In genomic region chr1:202235856-202236837, GRCh38 we compare ENCODE assay signal across 8 cellular contexts. TPM values are rescaled to one million over a fixed set of nuclear protein-coding genes. Genes with fewer than 3 reads are reported as not detected.
DNase-seq lines count a peak whose midpoint lies in the region; ATAC-seq, FAIRE-seq and TF ChIP-seq lines count a peak whose summit lies in the region.

No MANE protein-coding gene starts in this region.

- H3K4me1 ChIP-seq in A549 = peaks cover 29% of the 10 kb centered on the region
- H3K4me1 ChIP-seq in right atrium auricular region = peaks cover 0 to 2% of the 10 kb centered on the region in 2 donors

- no peak for TF ChIP-seq EP300 in A549 (IDR thresholded peaks at IDR 0.05)

- H3K9me3 ChIP-seq in A549 (no peaks in the 10 kb centered on the region), right atrium auricular region (no peaks in the 10 kb centered on the region)

- FAIRE-seq in A549 (lab: Jason Lieb, UNC) (peak; percentile 73), GM18507 (lab: Jason Lieb, UNC) (peak; percentile 84)

- no peaks in the 10 kb centered on the region for H3K27me3 ChIP-seq in right atrium auricular region

- H3K27ac ChIP-seq in A549 (peak overlapping the region; percentile 77 to 88), right atrium auricular region (no peak overlapping the region)

- WGBS in A549 (ENCODE audit: missing lambda C conversion rate) = 9% methylated on average over 16 of the region's 19 CpGs

- POLR2A ChIA-PET in A549 (lab: Yijun Ruan, JAX) = interaction anchor here (0.6 to 1.0 kb wide), 7 partner anchors 12 to 364 kb away, joined by 3 to 6 read pairs (median 3); no protein-coding TSS in a partner anchor

- H3K4me2 ChIP-seq in A549 = peak overlapping the region; percentile 76

- TF ChIP-seq POLR2A in A549 (IDR thresholded peaks at IDR 0.05; ENCODE audit: low read length) = no peak

- TF ChIP-seq RAD21 in A549 (conservative IDR thresholded peaks at IDR 0.05 in 1 of 2, IDR thresholded peaks at IDR 0.05 in 1 of 2) = peak; percentile 21 to 47; a peak in 3 of 5 replicates

- TF ChIP-seq CTCF in A549 (IDR thresholded peaks at IDR 0.05) (peak; percentile 68), right atrium auricular region (IDR thresholded peaks at IDR 0.05) (peak; percentile 78 to 81)

- CTCF ChIA-PET in A549 (lab: Yijun Ruan, JAX) = interaction anchor here (0.6 to 8.2 kb wide), 47 partner anchors 8 to 737 kb away, joined by 3 to 73 read pairs (median 5); partner anchors contain the start of gene LGR6

- peak; percentile 92 to 98 for DNase-seq in A549 (ENCODE audit: low read depth in 1 of 2, low spot score in 1 of 2)
- peak; percentile 58 for DNase-seq in GM18507 (ENCODE audit: extremely low spot score, insufficient read length, low read depth)
- DNase-seq in NAMALWA (ENCODE audit: low spot score) = peak; percentile 86
- peak; percentile 95 for DNase-seq in SW480 (ENCODE audit: low spot score)
- peak; percentile 28 for DNase-seq in activated naive CD8-positive, alpha-beta T cell treated with anti-CD3 and anti-CD28 coated beads, Interleukin-2, amount 50 U/mL, for 16 hours (ENCODE audit: low read depth, low spot score)
- DNase-seq in right atrium auricular region (ENCODE audit: low spot score) = no peak
- DNase-seq in skeletal muscle cell (ENCODE audit: low read depth) = peak; percentile 82

- ATAC-seq in A549 (peak; percentile 89 to 92), GM19467 (IDR thresholded peaks at IDR 0.05; ENCODE audit: unreplicated experiment) (no peak)

- peak overlapping the region; percentile 26 for H3K4me3 ChIP-seq in A549
- H3K4me3 ChIP-seq in right atrium auricular region = no peak overlapping the region
- H3K4me3 ChIP-seq in skeletal muscle cell (ENCODE audit: low read depth, low read length) = peak overlapping the region; percentile 9

- no peaks in the 10 kb centered on the region for H3K36me3 ChIP-seq in right atrium auricular region

TF ChIP-seq in A549, 52 proteins besides CTCF, POLR2A, EP300 and RAD21 (continues in another document):
- no peak for TF ChIP-seq ESRRA (IDR thresholded peaks at IDR 0.05; ENCODE audit: borderline replicate concordance, low read length)
- 0 out of 3 replicates have a peak, but pooled peaks have one; percentile 24 for TF ChIP-seq SMC3 (IDR thresholded peaks at IDR 0.05)
- TF ChIP-seq, protein P1, sequence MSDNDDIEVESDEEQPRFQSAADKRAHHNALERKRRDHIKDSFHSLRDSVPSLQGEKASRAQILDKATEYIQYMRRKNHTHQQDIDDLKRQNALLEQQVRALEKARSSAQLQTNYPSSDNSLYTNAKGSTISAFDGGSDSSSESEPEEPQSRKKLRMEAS (IDR thresholded peaks at IDR 0.05) = peak; percentile 56; the same call in 1 of the 2 replicates
- peak in 1 of 2 experiments; percentile 60; a peak in 2 of 4 replicates for TF ChIP-seq CEBPB (IDR thresholded peaks at IDR 0.05)
- TF ChIP-seq HEYL (CRISPR knock-in tag; IDR thresholded peaks at IDR 0.05) = no peak
- TF ChIP-seq TFCP2L1 (CRISPR knock-in tag; IDR thresholded peaks at IDR 0.05) = no peak
- no peak for TF ChIP-seq SREBF2 (IDR thresholded peaks at IDR 0.05)
- no peak for TF ChIP-seq KDM1A (IDR thresholded peaks at IDR 0.05; ENCODE audit: low read depth)
- TF ChIP-seq ZFP36 (IDR thresholded peaks at IDR 0.05; ENCODE audit: borderline replicate concordance, partially characterized antibody) = no peak
- no peak for TF ChIP-seq RNF2 (IDR thresholded peaks at IDR 0.05; ENCODE audit: borderline replicate concordance, low read depth)
- no peak for TF ChIP-seq ZSCAN20 (CRISPR knock-in tag; IDR thresholded peaks at IDR 0.05)
- no peak for TF ChIP-seq NPAS2 (CRISPR knock-in tag; IDR thresholded peaks at IDR 0.05; ENCODE audit: borderline replicate concordance)
- no peak for TF ChIP-seq HOXB5 (CRISPR knock-in tag; IDR thresholded peaks at IDR 0.05)
- no peak for TF ChIP-seq MAZ (IDR thresholded peaks at IDR 0.05; ENCODE audit: borderline replicate concordance, low read depth, low read length)
- TF ChIP-seq NFE2L2 (conservative IDR thresholded peaks at IDR 0.05; ENCODE audit: low read length) = no peak
- TF ChIP-seq ZC3H11A (IDR thresholded peaks at IDR 0.05) = no peak
- no peak for TF ChIP-seq HOXB13 (CRISPR knock-in tag; IDR thresholded peaks at IDR 0.05; ENCODE audit: low read depth)
- TF ChIP-seq GATA3 (IDR thresholded peaks at IDR 0.05; ENCODE audit: borderline replicate concordance) = peak; percentile 46; the same call in 1 of the 2 replicates
- no peak for TF ChIP-seq TP53 (CRISPR knock-in tag; IDR thresholded peaks at IDR 0.05)
- no peak for TF ChIP-seq MAFK (IDR thresholded peaks at IDR 0.05; ENCODE audit: partially characterized antibody)
- TF ChIP-seq BCL3 (IDR thresholded peaks at IDR 0.05) = no peak
- no peak for TF ChIP-seq POLR2AphosphoS2 (conservative IDR thresholded peaks at IDR 0.05; ENCODE audit: low read length)
- TF ChIP-seq E2F6 (IDR thresholded peaks at IDR 0.05; ENCODE audit: borderline replicate concordance, low read depth) = no peak
- TF ChIP-seq HMGXB4 (CRISPR knock-in tag; IDR thresholded peaks at IDR 0.05; ENCODE audit: borderline replicate concordance) = no peak
- TF ChIP-seq CBX2 (IDR thresholded peaks at IDR 0.05; ENCODE audit: borderline replicate concordance, low read depth) = no peak
- no peak for TF ChIP-seq CHD4 (IDR thresholded peaks at IDR 0.05; ENCODE audit: borderline replicate concordance)
- no peak for TF ChIP-seq ELK1 (IDR thresholded peaks at IDR 0.05; ENCODE audit: low read depth, low read length)
- TF ChIP-seq JUNB (IDR thresholded peaks at IDR 0.05) = peak; percentile 80
- TF ChIP-seq HOXA7 (CRISPR knock-in tag; IDR thresholded peaks at IDR 0.05) = no peak
- no peak for TF ChIP-seq EHF (CRISPR knock-in tag; IDR thresholded peaks at IDR 0.05)
- TF ChIP-seq FOSL2 (IDR thresholded peaks at IDR 0.05) = peak; percentile 93
- peak; percentile 96 for TF ChIP-seq FOSL2 (CRISPR knock-in tag; IDR thresholded peaks at IDR 0.05)
- peak; percentile 79 for TF ChIP-seq MYC (IDR thresholded peaks at IDR 0.05; ENCODE audit: borderline replicate concordance, low read length)
- TF ChIP-seq FOXS1 (CRISPR knock-in tag; IDR thresholded peaks at IDR 0.05) = no peak
- no peak for TF ChIP-seq HDAC2 (IDR thresholded peaks at IDR 0.05)
- TF ChIP-seq, protein P2, sequence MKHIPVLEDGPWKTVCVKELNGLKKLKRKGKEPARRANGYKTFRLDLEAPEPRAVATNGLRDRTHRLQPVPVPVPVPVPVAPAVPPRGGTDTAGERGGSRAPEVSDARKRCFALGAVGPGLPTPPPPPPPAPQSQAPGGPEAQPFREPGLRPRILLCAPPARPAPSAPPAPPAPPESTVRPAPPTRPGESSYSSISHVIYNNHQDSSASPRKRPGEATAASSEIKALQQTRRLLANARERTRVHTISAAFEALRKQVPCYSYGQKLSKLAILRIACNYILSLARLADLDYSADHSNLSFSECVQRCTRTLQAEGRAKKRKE (CRISPR knock-in tag; IDR thresholded peaks at IDR 0.05; ENCODE audit: low read depth) = no peak
- TF ChIP-seq RARB (CRISPR knock-in tag; IDR thresholded peaks at IDR 0.05) = no peak

RNA-seq across cellular contexts. Expression of gene LGR6, which starts 42.5 kb away (rescaled TPM):
- polyA plus RNA-seq in A549 (2011; rRNA removed) (0.84 and 1.3 TPM in 2 replicates), A549 (2017; fragmentation: RNase III; extraction: RNeasy Plus Mini Kit Qiagen cat#74134 plus additional on column Dnase treatment) (0.60 to 1.3 TPM (median 1.1 TPM) in 3 replicates)
- 0.15 and 0.19 TPM in 2 replicates for polyA plus RNA-seq in A549 (2012; cell fraction: cytosol; rRNA removed)
- polyA plus RNA-seq in A549 (2012; cell fraction: nucleus; rRNA removed) = 0.61 and 0.73 TPM in 2 replicates
- 3.1 and 4.3 TPM in 2 replicates for polyA minus RNA-seq in A549 (2011; rRNA and poly(A)+ RNA removed)
- total RNA-seq in right atrium auricular region = 10 to 100 TPM in 1 of 2 donors, 1 to 10 TPM in 1; 5.5 to 17.0 TPM

Comparison
In these comparisons a context has a peak if more than half of its experiments do, and no peak if none do; other contexts are left out.
1. H3K27ac ChIP-seq: peak in A549 (2 of 2); none in right atrium auricular region (0 of 2).
2. H3K4me3 ChIP-seq: peak in A549 (single experiment) and skeletal muscle cell (single experiment); none in right atrium auricular region (0 of 2).